In the genomic region with DNA sequence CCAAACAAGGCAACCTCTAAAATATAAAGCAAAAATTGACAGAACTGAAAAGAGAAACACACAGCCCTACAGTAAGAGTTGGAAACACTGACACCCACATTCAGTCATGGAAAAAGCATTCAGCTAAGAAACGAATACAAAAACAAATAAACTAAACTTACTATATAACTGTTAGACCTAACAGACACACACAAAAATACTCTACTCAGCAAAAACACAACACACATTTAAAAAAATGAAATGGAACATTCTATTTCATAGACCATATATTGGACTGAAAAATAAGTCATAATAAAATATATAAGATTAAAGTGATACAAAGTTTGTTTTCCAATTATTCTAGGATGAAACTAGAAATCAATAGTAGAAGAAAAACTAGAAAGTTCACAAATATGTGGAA, we compare ENCODE assay signal across 25 cellular contexts.
"Had no signal": no experiment of that assay in that cellular context is flagged by ENCODE, and none has a peak within 500 bp of the region (broad histone marks: within the 10 kb centered on the region; RNA-seq: fewer than 3 reads in every experiment).

No MANE protein-coding gene starts in this region.

- H3K27me3 ChIP-seq: gastrocnemius medialis, hepatocyte, suprapubic skin, transverse colon, upper lobe of right lung, uterus had no signal

- ATAC-seq: gastrocnemius medialis; left ventricle myocardium superior; lower lobe of right lung; naive thymus-derived CD8-positive, alpha-beta T cell; psoas muscle; right cardiac atrium; stimulated activated naive CD8-positive, alpha-beta T cell treated with anti-CD3 and anti-CD28 coated beads, Interleukin-15, amount 100 ng/mL, for 72 hours; upper lobe of right lung had no signal

- H3K79me2 ChIP-seq: hepatocyte had no signal

- DNase-seq: dorsolateral prefrontal cortex; effector CD4-positive, alpha-beta T cell; gastrocnemius medialis; head of caudate nucleus; islet precursor cell; left ventricle myocardium superior; lower lobe of right lung; naive thymus-derived CD8-positive, alpha-beta T cell; nephron progenitor cell; nucleus accumbens; posterior cingulate gyrus; psoas muscle; right cardiac atrium; stimulated activated CD4-positive, alpha-beta T cell treated with anti-CD3 and anti-CD28 coated beads, Interleukin-12 subunit alpha, Interleukin-12 subunit beta, amount 100 ng/mL, for 4 hours; stimulated activated CD4-positive, alpha-beta T cell treated with anti-CD3 and anti-CD28 coated beads, Interleukin-1b, Interleukin-23, amount 100 ng/mL, for 48 hours; stimulated activated CD4-positive, alpha-beta T cell treated with anti-CD3 and anti-CD28 coated beads, Interleukin-4, amount 100 ng/mL, for 1 hour; stimulated activated CD8-positive, alpha-beta memory T cell treated with anti-CD3 and anti-CD28 coated beads, Interleukin-4, amount 100 ng/mL, for 48 hours; stimulated activated naive CD4-positive, alpha-beta T cell; stimulated activated naive CD8-positive, alpha-beta T cell treated with anti-CD3 and anti-CD28 coated beads, Interleukin-15, amount 100 ng/mL, for 72 hours; transverse colon; upper lobe of right lung; uterus had no signal

- H3K9me3 ChIP-seq: lower lobe of right lung, psoas muscle, suprapubic skin, transverse colon, upper lobe of right lung, uterus had no signal

- H3K4me2 ChIP-seq: hepatocyte, smooth muscle cell had no signal

- H3K36me3 ChIP-seq: gastrocnemius medialis, lower lobe of right lung, suprapubic skin, transverse colon, upper lobe of right lung, uterus had no signal

- H3K4me1 ChIP-seq: gastrocnemius medialis, lower lobe of right lung, psoas muscle, suprapubic skin, transverse colon, upper lobe of right lung, uterus had no signal

- H3K27ac ChIP-seq: dorsolateral prefrontal cortex, gastrocnemius medialis, hepatocyte, lower lobe of right lung, psoas muscle, suprapubic skin, transverse colon, upper lobe of right lung, uterus had no signal

- H2AFZ ChIP-seq: hepatocyte had no signal

- H3K4me3 ChIP-seq: dorsolateral prefrontal cortex, gastrocnemius medialis, hepatocyte, lower lobe of right lung, psoas muscle, smooth muscle cell, suprapubic skin, transverse colon, upper lobe of right lung, uterus had no signal
